ENCODE assay signal across 8 cellular contexts in genomic region chr4:110196871-110197420, GRCh38.
DNase-seq lines count a peak whose midpoint lies in the region; ATAC-seq and TF ChIP-seq lines count a peak whose summit lies in the region.

No MANE protein-coding gene starts in this region.

- H3K36me3 ChIP-seq in DOHH2 (ENCODE audit: control insufficient read depth, low read length) (peaks cover 31% of the 10 kb centered on the region), KOPT-K1 (ENCODE audit: insufficient read depth, low read length) (no peaks in the 10 kb centered on the region), WERI-Rb-1 (peaks cover 19% of the 10 kb centered on the region)

- H3K4me1 ChIP-seq in DOHH2 (ENCODE audit: control insufficient read depth, low read length) = peaks cover 46% of the 10 kb centered on the region

- H3K4me2 ChIP-seq in DOHH2 (ENCODE audit: low read length) = peak overlapping the region; percentile 83

- H3K79me2 ChIP-seq in DOHH2 (ENCODE audit: control insufficient read depth, low read length) = peaks cover 62% of the 10 kb centered on the region

- H3K4me3 ChIP-seq in DOHH2 (ENCODE audit: low read length) = peak overlapping the region; percentile 86
- H3K4me3 ChIP-seq in WERI-Rb-1 (ENCODE audit: low read depth, low read length) = peak overlapping the region; percentile 87
- H3K4me3 ChIP-seq in cardiac fibroblast (replicated peaks in 1 of 2; ENCODE audit: low read depth in 2 of 2, low read length in 2 of 2) = peak overlapping the region; percentile 79 to 87

- H3K27ac ChIP-seq in DOHH2 (ENCODE audit: low read depth, low read length) (peak overlapping the region; percentile 84), KOPT-K1 (ENCODE audit: low read depth, low read length, poor library complexity, severe bottlenecking) (peak overlapping the region; percentile 93), WERI-Rb-1 (peak overlapping the region; percentile 88)

- peaks cover 14% of the 10 kb centered on the region for H3F3A ChIP-seq in DOHH2 (ENCODE audit: control insufficient read depth, insufficient read depth)

- H3K9me3 ChIP-seq in DOHH2 (ENCODE audit: control insufficient read depth, insufficient read depth, low read length) (no peaks in the 10 kb centered on the region), KOPT-K1 (ENCODE audit: insufficient read depth, low read length, poor library complexity, severe bottlenecking) (no peaks in the 10 kb centered on the region), WERI-Rb-1 (ENCODE audit: severe bottlenecking) (no peaks in the 10 kb centered on the region)

- H3K9me2 ChIP-seq in DOHH2 (replicated peaks; ENCODE audit: control insufficient read depth, low read length) = no peaks in the 10 kb centered on the region

- DNase-seq in WERI-Rb-1 (peak; percentile 72), cardiac fibroblast (ENCODE audit: low read depth in 2 of 2) (peak; percentile 44 to 45), iris pigment epithelial cell (ENCODE audit: low read depth) (peak; percentile 48), HuH-7 (ENCODE audit: low spot score) (no peak)
- peak; percentile 63 for DNase-seq in stimulated activated CD4-positive, alpha-beta T cell treated with anti-CD3 and anti-CD28 coated beads, Interleukin-12 subunit alpha, Interleukin-12 subunit beta, amount 100 ng/mL, for 4 hours

- H3K27me3 ChIP-seq in DOHH2 (ENCODE audit: control insufficient read depth, low read length) (no peaks in the 10 kb centered on the region), WERI-Rb-1 (ENCODE audit: insufficient read depth, low read depth, severe bottlenecking) (no peaks in the 10 kb centered on the region)

- no peaks in the 10 kb centered on the region for H4K20me1 ChIP-seq in DOHH2 (ENCODE audit: control insufficient read depth, insufficient read depth, low read depth, low read length)

- no peak for TF ChIP-seq CTCF in DOHH2 (IDR thresholded peaks at IDR 0.05; ENCODE audit: low read depth, low read length, poor library complexity, severe bottlenecking)
- 0 out of 2 replicates have a peak, but pooled peaks have one; percentile 2 for TF ChIP-seq CTCF in WERI-Rb-1 (IDR thresholded peaks at IDR 0.05; ENCODE audit: low read depth, low read length)
- TF ChIP-seq CTCF in cardiac fibroblast (IDR thresholded peaks at IDR 0.05; ENCODE audit: low read depth, low read length) = no peak

- ATAC-seq in GM21576 (IDR thresholded peaks at IDR 0.05; ENCODE audit: unreplicated experiment) = peak; percentile 23
